ENCODE assay signal across 20 cellular contexts in genomic region chr13:114122591-114123211, GRCh38. TPM values are rescaled to one million over a fixed set of nuclear protein-coding genes. Genes with fewer than 3 reads are reported as not detected.
DNase-seq lines count a peak whose midpoint lies in the region; ATAC-seq and TF ChIP-seq lines count a peak whose summit lies in the region.
"Had no signal": no experiment of that assay in that cellular context is flagged by ENCODE, and none has a peak within 500 bp of the region (broad histone marks: within the 10 kb centered on the region; RNA-seq: fewer than 3 reads in every experiment).

No MANE protein-coding gene starts in this region.

- H3K9me3 Mint-ChIP-seq in activated CD4-positive, alpha-beta memory T cell treated with anti-CD3 and anti-CD28 coated beads for 36 hours, result peaks cover 10% of the 10 kb centered on the region
- peaks cover 8% of the 10 kb centered on the region for H3K9me3 Mint-ChIP-seq in activated CD4-positive, alpha-beta memory T cell treated with anti-CD3 and anti-CD28 coated beads, Interleukin-2, amount 10 ng/mL, durations not matched to agents 7 days and 5 days
- H3K9me3 Mint-ChIP-seq in IgD-negative memory B cell, result no peaks in the 10 kb centered on the region
- H3K9me3 Mint-ChIP-seq in glutamatergic neuron (ENCODE audit: unreplicated experiment), result peaks cover 13% of the 10 kb centered on the region

- TF ChIP-seq CTCF in glutamatergic neuron (IDR thresholded peaks at IDR 0.05; ENCODE audit: partially characterized antibody, unreplicated experiment) (no peak), psoas muscle (IDR thresholded peaks at IDR 0.05) (no peak), GM13977 (IDR thresholded peaks at IDR 0.05; ENCODE audit: extremely low read depth, insufficient read depth, missing control alignments) (no peak)

- H3K27ac ChIP-seq in psoas muscle, result peak overlapping the region; percentile 30
- H3K27ac ChIP-seq: GM23248, KMS-11, left lung had no signal

- CTCF ChIA-PET in activated CD4-positive, alpha-beta memory T cell treated with anti-CD3 and anti-CD28 coated beads for 36 hours (lab: Charles Lee), result interaction anchor here (2.6 kb wide), 1 partner anchor 11 kb away, joined by 10 read pairs; no protein-coding TSS in a partner anchor
- CTCF ChIA-PET in activated CD4-positive, alpha-beta memory T cell treated with anti-CD3 and anti-CD28 coated beads, Interleukin-2, amount 10 ng/mL, durations not matched to agents 7 days and 5 days (lab: Charles Lee), result no interaction called here

- H3K36me3 Mint-ChIP-seq in activated CD4-positive, alpha-beta memory T cell treated with anti-CD3 and anti-CD28 coated beads for 36 hours, result peaks cover 21% of the 10 kb centered on the region
- H3K36me3 Mint-ChIP-seq in activated CD4-positive, alpha-beta memory T cell treated with anti-CD3 and anti-CD28 coated beads, Interleukin-2, amount 10 ng/mL, durations not matched to agents 7 days and 5 days (ENCODE audit: low read depth), result peaks cover 45% of the 10 kb centered on the region
- H3K36me3 Mint-ChIP-seq in IgD-negative memory B cell (peaks cover 5% of the 10 kb centered on the region), glutamatergic neuron (ENCODE audit: unreplicated experiment) (no peaks in the 10 kb centered on the region)

- H3K27me3 Mint-ChIP-seq in activated CD4-positive, alpha-beta memory T cell treated with anti-CD3 and anti-CD28 coated beads for 36 hours, result no peaks in the 10 kb centered on the region
- H3K27me3 Mint-ChIP-seq in activated CD4-positive, alpha-beta memory T cell treated with anti-CD3 and anti-CD28 coated beads, Interleukin-2, amount 10 ng/mL, durations not matched to agents 7 days and 5 days, result no peaks in the 10 kb centered on the region
- no peaks in the 10 kb centered on the region for H3K27me3 Mint-ChIP-seq in IgD-negative memory B cell
- peaks cover 17% of the 10 kb centered on the region for H3K27me3 Mint-ChIP-seq in glutamatergic neuron (ENCODE audit: unreplicated experiment)

- in situ Hi-C loops in GM13977 (cut with MboI; ENCODE audit: low pct_unique_long_range_greater_than_20kb, low sequenced_read_pairs, unreplicated experiment), result no loop called here

- POLR2A ChIA-PET in activated CD4-positive, alpha-beta memory T cell treated with anti-CD3 and anti-CD28 coated beads for 36 hours (lab: Charles Lee), result interaction anchor here (2.4 kb wide), 1 partner anchor 8 kb away, joined by 6 read pairs; no protein-coding TSS in a partner anchor
- POLR2A ChIA-PET in activated CD4-positive, alpha-beta memory T cell treated with anti-CD3 and anti-CD28 coated beads, Interleukin-2, amount 10 ng/mL, durations not matched to agents 7 days and 5 days (lab: Charles Lee), result interaction anchor here (0.6 to 2.1 kb wide), 4 partner anchors 8 to 20 kb away, joined by 3 to 5 read pairs (median 4); no protein-coding TSS in a partner anchor

- H3K27ac Mint-ChIP-seq in activated CD4-positive, alpha-beta memory T cell treated with anti-CD3 and anti-CD28 coated beads for 36 hours, result peak overlapping the region; percentile 40
- H3K27ac Mint-ChIP-seq in activated CD4-positive, alpha-beta memory T cell treated with anti-CD3 and anti-CD28 coated beads, Interleukin-2, amount 10 ng/mL, durations not matched to agents 7 days and 5 days, result no peak overlapping the region
- H3K27ac Mint-ChIP-seq in IgD-negative memory B cell (peak overlapping the region in 2 of 3 donors; percentile 31 to 86), glutamatergic neuron (ENCODE audit: unreplicated experiment) (no peak overlapping the region)
- H3K27ac Mint-ChIP-seq: T-helper 1 cell treated with Interleukin-12 subunit alpha and Interleukin-12 subunit beta and Interleukin-4 antibody, amounts not matched to agents 30 μg/mL and 1 μg/mL, for 36 hours had no signal

- DNase-seq in activated CD4-positive, alpha-beta memory T cell treated with anti-CD3 and anti-CD28 coated beads for 36 hours, result no peak
- DNase-seq in activated CD4-positive, alpha-beta memory T cell treated with anti-CD3 and anti-CD28 coated beads, Interleukin-2, amount 10 ng/mL, durations not matched to agents 7 days and 5 days, result no peak
- DNase-seq in glutamatergic neuron (peak; percentile 24), psoas muscle (no peak), GM13977 (ENCODE audit: low spot score) (no peak), DMS153 treated with DMSO at 0.1 percent for 48 hours (lab: John Stamatoyannopoulos, UW; ENCODE audit: unreplicated experiment) (no peak), NCI-H1694 (lab: John Stamatoyannopoulos, UW) (no peak)
- DNase-seq: activated CD4-positive, CD25-positive, alpha-beta regulatory T cell treated with anti-CD3 and anti-CD28 coated beads, Interleukin-2, amount 50 U/mL, for 72 hours; dermis blood vessel endothelial cell; GM23248; NCI-H2029; NCI-H526 treated with DMSO at 0.1 percent for 48 hours; small intestine had no signal

- intact Hi-C loops in activated CD4-positive, alpha-beta memory T cell treated with anti-CD3 and anti-CD28 coated beads for 36 hours (cut with micrococcal nuclease), result loop anchor here (10.0 kb wide), 1 partner anchor 308 kb away; no protein-coding TSS in a partner anchor
- intact Hi-C loops in psoas muscle (cut with DNase I), result no loop called here

- no peaks in the 10 kb centered on the region for H3K9me3 ChIP-seq in psoas muscle
- H3K9me3 ChIP-seq: ascending aorta, esophagus muscularis mucosa, left lung had no signal

- peaks cover 67% of the 10 kb centered on the region for H3K4me1 ChIP-seq in psoas muscle

- H3K4me3 Mint-ChIP-seq in activated CD4-positive, alpha-beta memory T cell treated with anti-CD3 and anti-CD28 coated beads for 36 hours, result no peak overlapping the region
- no peak overlapping the region for H3K4me3 Mint-ChIP-seq in activated CD4-positive, alpha-beta memory T cell treated with anti-CD3 and anti-CD28 coated beads, Interleukin-2, amount 10 ng/mL, durations not matched to agents 7 days and 5 days
- H3K4me3 Mint-ChIP-seq in IgD-negative memory B cell (peak overlapping the region in 1 of 4 donors; percentile 70), glutamatergic neuron (ENCODE audit: unreplicated experiment) (no peak overlapping the region)
- H3K4me3 Mint-ChIP-seq: T-helper 1 cell treated with Interleukin-12 subunit alpha and Interleukin-12 subunit beta and Interleukin-4 antibody, amounts not matched to agents 30 μg/mL and 1 μg/mL, for 36 hours had no signal

- peaks cover 83% of the 10 kb centered on the region for H3K4me1 Mint-ChIP-seq in activated CD4-positive, alpha-beta memory T cell treated with anti-CD3 and anti-CD28 coated beads for 36 hours (ENCODE audit: low read depth)
- H3K4me1 Mint-ChIP-seq in activated CD4-positive, alpha-beta memory T cell treated with anti-CD3 and anti-CD28 coated beads, Interleukin-2, amount 10 ng/mL, durations not matched to agents 7 days and 5 days, result peaks cover 69% of the 10 kb centered on the region
- H3K4me1 Mint-ChIP-seq in IgD-negative memory B cell, result peaks cover 40 to 56% (median 46%) of the 10 kb centered on the region in 3 donors
- peaks cover 45% of the 10 kb centered on the region for H3K4me1 Mint-ChIP-seq in glutamatergic neuron (ENCODE audit: low read depth, unreplicated experiment)

- H3K4me3 ChIP-seq in psoas muscle, result no peak overlapping the region
- H3K4me3 ChIP-seq: ascending aorta, esophagus muscularis mucosa, GM23248, left lung had no signal

- WGBS in psoas muscle, 3 donors, result 75 to 79% (median 78%) methylated on average over 20 to 26 of the region's 26 CpGs

- ATAC-seq in psoas muscle, result no peak
- ATAC-seq: left lung had no signal

- no peaks in the 10 kb centered on the region for H3K27me3 ChIP-seq in psoas muscle (ENCODE audit: insufficient read depth in 3 of 3, low read length in 2 of 3)
- H3K27me3 ChIP-seq: ascending aorta, esophagus muscularis mucosa, left lung had no signal

- H3K36me3 ChIP-seq in psoas muscle (ENCODE audit: insufficient read depth in 1 of 2, low read depth in 1 of 2), result no peaks in the 10 kb centered on the region
- H3K36me3 ChIP-seq: ascending aorta, esophagus muscularis mucosa, left lung had no signal

RNA-seq across cellular contexts. Expression of gene RASA3, which starts 9.7 kb away (rescaled TPM):
- total RNA-seq in activated CD4-positive, alpha-beta memory T cell treated with anti-CD3 and anti-CD28 coated beads for 36 hours, result 10 to 100 TPM; 45.9 to 49.3 TPM
- 10 to 100 TPM; 97.2 to 99.3 TPM for total RNA-seq in activated CD4-positive, alpha-beta memory T cell treated with anti-CD3 and anti-CD28 coated beads, Interleukin-2, amount 10 ng/mL, durations not matched to agents 7 days and 5 days
- polyA plus RNA-seq in IgD-negative memory B cell (52.8 TPM), psoas muscle (10 to 100 TPM in 1 of 3 donors, 1 to 10 TPM in 2; 4.8 to 24.4 (median 5.2) TPM)
- total RNA-seq in glutamatergic neuron (ENCODE audit: unreplicated experiment) (15.2 TPM), psoas muscle (10 to 100 TPM in 3 of 4 donors, 1 to 10 TPM in 1; 9.2 to 20.2 (median 14.5) TPM)

RNA-seq across cellular contexts. Expression of gene CFAP97D2, which starts 56.4 kb away (rescaled TPM):
- total RNA-seq in activated CD4-positive, alpha-beta memory T cell treated with anti-CD3 and anti-CD28 coated beads for 36 hours, result not detected
- total RNA-seq in activated CD4-positive, alpha-beta memory T cell treated with anti-CD3 and anti-CD28 coated beads, Interleukin-2, amount 10 ng/mL, durations not matched to agents 7 days and 5 days, result not detected
- not detected for polyA plus RNA-seq in IgD-negative memory B cell
- total RNA-seq in glutamatergic neuron (ENCODE audit: unreplicated experiment), result not detected
- not detected for total RNA-seq in psoas muscle
- polyA plus RNA-seq in psoas muscle, result under 1 TPM in 1 of 3 donors, not detected in 2; 0.09 TPM
- total RNA-seq: A673, ascending aorta, dermis blood vessel endothelial cell, esophagus muscularis mucosa, GM23248 had no signal
- polyA plus RNA-seq: GM23248, small intestine had no signal

Comparison
In these comparisons a context has a peak if more than half of its experiments do, and no peak if none do; other contexts are left out.
1. H3K27ac Mint-ChIP-seq: peak in activated CD4-positive, alpha-beta memory T cell treated with anti-CD3 and anti-CD28 coated beads for 36 hours (single experiment) and IgD-negative memory B cell (2 of 3); none in activated CD4-positive, alpha-beta memory T cell treated with anti-CD3 and anti-CD28 coated beads, Interleukin-2, amount 10 ng/mL, durations not matched to agents 7 days and 5 days (single experiment) and glutamatergic neuron (single experiment).